In genomic region chr2:98507940-98508689, GRCh38 we compare ENCODE assay signal across 9 cellular contexts.
DNase-seq lines count a peak whose midpoint lies in the region; ATAC-seq and TF ChIP-seq lines count a peak whose summit lies in the region.
"Had no signal": no experiment of that assay in that cellular context is flagged by ENCODE, and none has a peak within 500 bp of the region (broad histone marks: within the 10 kb centered on the region; RNA-seq: fewer than 3 reads in every experiment).

No MANE protein-coding gene starts in this region.

- H3K27me3 ChIP-seq in left lung (no peaks in the 10 kb centered on the region), SJCRH30 (no peaks in the 10 kb centered on the region)

- H3K4me1 ChIP-seq in left lung: peaks cover 37 to 78% of the 10 kb centered on the region in 2 donors
- H3K4me1 ChIP-seq in SJCRH30: no peaks in the 10 kb centered on the region

- WGBS in adipose tissue, 3 donors: 58 to 82% (median 64%) methylated on average over 12 of the region's 12 CpGs

- no peak for DNase-seq in activated CD4-positive, alpha-beta T cell treated with anti-CD3 and anti-CD28 coated beads for 36 hours
- no peak for DNase-seq in activated CD4-positive, alpha-beta T cell treated with anti-CD3 and anti-CD28 coated beads for 1 hour
- DNase-seq in left lung (peak; percentile 72 to 83), dermis blood vessel endothelial cell (no peak), SJCRH30 (no peak), NCI-H1105 treated with DMSO at 0.1 percent for 48 hours (lab: John Stamatoyannopoulos, UW) (no peak)

- no peaks in the 10 kb centered on the region for H3K9me3 ChIP-seq in left lung
- H3K9me3 ChIP-seq in SJCRH30 (replicated peaks): no peaks in the 10 kb centered on the region
- H3K9me3 ChIP-seq: thoracic aorta had no signal

- peaks cover 8% of the 10 kb centered on the region for H3K36me3 Mint-ChIP-seq in activated CD4-positive, alpha-beta T cell treated with anti-CD3 and anti-CD28 coated beads for 36 hours (ENCODE audit: low read depth)

- TF ChIP-seq CTCF in left lung (IDR thresholded peaks at IDR 0.05): no peak

- H3K27ac ChIP-seq in adipose tissue (ENCODE audit: low read depth, low read length): peak overlapping the region; percentile 14
- H3K27ac ChIP-seq in left lung: peak overlapping the region; percentile 74 to 90
- H3K27ac ChIP-seq in temporal lobe (ENCODE audit: low read depth, low read length): peak overlapping the region; percentile 33
- no peak overlapping the region for H3K27ac ChIP-seq in SJCRH30

- H3K4me3 ChIP-seq in left lung (no peak overlapping the region), SJCRH30 (no peak overlapping the region)
- H3K4me3 ChIP-seq: thoracic aorta had no signal

- no peaks in the 10 kb centered on the region for H3K27me3 Mint-ChIP-seq in activated CD4-positive, alpha-beta T cell treated with anti-CD3 and anti-CD28 coated beads for 36 hours

- POLR2A ChIA-PET in activated CD4-positive, alpha-beta T cell treated with anti-CD3 and anti-CD28 coated beads for 36 hours (lab: Charles Lee): interaction anchor here (1.0 to 1.7 kb wide), 2 partner anchors 11 to 28 kb away, joined by 3 to 5 read pairs; no protein-coding TSS in a partner anchor

- H3K4me1 Mint-ChIP-seq in activated CD4-positive, alpha-beta T cell treated with anti-CD3 and anti-CD28 coated beads for 36 hours: peaks cover 96% of the 10 kb centered on the region

- ATAC-seq in activated CD4-positive, alpha-beta T cell treated with anti-CD3 and anti-CD28 coated beads for 36 hours: no peak
- ATAC-seq in left lung: peak; percentile 31

- intact Hi-C loops in activated CD4-positive, alpha-beta T cell treated with anti-CD3 and anti-CD28 coated beads for 36 hours (cut with DNase I, micrococcal nuclease): loop anchor here in 1 of 2 experiments (5.0 kb wide), 1 partner anchor 61 kb away; no protein-coding TSS in a partner anchor
- intact Hi-C loops in left lung (cut with DNase I): no loop called here

- H3K36me3 ChIP-seq in left lung: no peaks in the 10 kb centered on the region
- H3K36me3 ChIP-seq in SJCRH30: no peaks in the 10 kb centered on the region
- H3K36me3 ChIP-seq: thoracic aorta had no signal

- peak overlapping the region; percentile 84 for H3K27ac Mint-ChIP-seq in activated CD4-positive, alpha-beta T cell treated with anti-CD3 and anti-CD28 coated beads for 36 hours

- H3K4me3 Mint-ChIP-seq in activated CD4-positive, alpha-beta T cell treated with anti-CD3 and anti-CD28 coated beads for 36 hours: no peak overlapping the region

- CTCF ChIA-PET in activated CD4-positive, alpha-beta T cell treated with anti-CD3 and anti-CD28 coated beads for 36 hours (lab: Charles Lee): interaction anchor here (0.6 to 1.8 kb wide), 7 partner anchors 8 to 201 kb away, joined by 3 to 12 read pairs (median 3); no protein-coding TSS in a partner anchor

- no peaks in the 10 kb centered on the region for H3K9me3 Mint-ChIP-seq in activated CD4-positive, alpha-beta T cell treated with anti-CD3 and anti-CD28 coated beads for 36 hours (ENCODE audit: low read depth)

Comparison
In these comparisons a context has a peak if more than half of its experiments do, and no peak if none do; other contexts are left out.
1. DNase-seq: peak in left lung (2 of 2); none in activated CD4-positive, alpha-beta T cell treated with anti-CD3 and anti-CD28 coated beads for 36 hours (single experiment), activated CD4-positive, alpha-beta T cell treated with anti-CD3 and anti-CD28 coated beads for 1 hour (single experiment), dermis blood vessel endothelial cell (single experiment), SJCRH30 (0 of 2) and NCI-H1105 treated with DMSO at 0.1 percent for 48 hours (single experiment).